12 cellular contexts compared by ENCODE assay signal in the genomic region with DNA sequence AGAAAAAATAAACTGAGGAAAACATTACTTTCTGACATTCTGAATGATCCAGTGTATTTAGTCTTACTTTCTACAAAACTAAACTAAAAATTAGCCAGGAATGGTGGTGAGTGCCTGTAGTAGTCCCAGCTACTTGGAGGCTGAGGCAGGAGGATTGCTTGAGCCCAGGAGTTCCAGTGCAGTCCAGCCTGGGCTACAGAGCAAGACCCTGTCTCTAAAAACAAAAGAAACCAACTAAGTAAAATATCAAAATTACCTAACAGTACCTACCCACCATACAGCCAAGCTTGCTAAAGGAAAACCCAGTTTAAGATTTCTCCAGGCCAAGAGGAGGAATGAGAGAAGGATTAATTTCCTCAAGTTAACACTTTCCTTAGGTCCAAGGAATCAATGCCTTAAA. TPM values are rescaled to one million over a fixed set of nuclear protein-coding genes. Genes with fewer than 3 reads are reported as not detected.
DNase-seq lines count a peak whose midpoint lies in the region; ATAC-seq, FAIRE-seq and TF ChIP-seq lines count a peak whose summit lies in the region.
"Had no signal": no experiment of that assay in that cellular context is flagged by ENCODE, and none has a peak within 500 bp of the region (broad histone marks: within the 10 kb centered on the region; RNA-seq: fewer than 3 reads in every experiment).

No MANE protein-coding gene starts in this region.

- H3K4me3 ChIP-seq in BE2C (ENCODE audit: low read depth, low read length) = peak overlapping the region; percentile 98
- peak overlapping the region; percentile 84 for H3K4me3 ChIP-seq in GM23338
- peak overlapping the region in 2 of 3 experiments; percentile 1 to 50 for H3K4me3 ChIP-seq in keratinocyte (ENCODE audit: control insufficient read depth in 2 of 3, extremely low read depth in 1 of 3, insufficient read depth in 2 of 3, low read depth in 1 of 3, low read length in 3 of 3)
- H3K4me3 ChIP-seq in lower lobe of right lung = no peak overlapping the region
- H3K4me3 ChIP-seq: thoracic aorta had no signal

- no peaks in the 10 kb centered on the region for H3K9me2 ChIP-seq in GM23338 (ENCODE audit: insufficient read depth)

- FAIRE-seq in keratinocyte (lab: Jason Lieb, UNC) = no peak

- H3K4me2 ChIP-seq in GM23338 = peak overlapping the region; percentile 94
- H3K4me2 ChIP-seq in keratinocyte (ENCODE audit: control insufficient read depth, extremely low read depth, insufficient read depth, low read depth, low read length) = peak overlapping the region; percentile 77

- POLR2A ChIA-PET in activated CD4-positive, alpha-beta memory T cell treated with anti-CD3 and anti-CD28 coated beads, Interleukin-2, amount 10 ng/mL, durations not matched to agents 7 days and 5 days (lab: Charles Lee) = interaction anchor here (0.6 to 9.0 kb wide), 4 partner anchors 18 to 208 kb away, joined by 3 to 275 read pairs (median 60); partner anchors contain the start of genes MARS2, MOB4 and SF3B1

- 0 out of 2 replicates have a peak overlapping the region, but pooled peaks have one; percentile 92 for H3K27ac Mint-ChIP-seq in GM23338
- peak overlapping the region; percentile 97 for H3K27ac Mint-ChIP-seq in activated CD4-positive, alpha-beta memory T cell treated with anti-CD3 and anti-CD28 coated beads, Interleukin-2, amount 10 ng/mL, durations not matched to agents 7 days and 5 days

- intact Hi-C loops in lower lobe of right lung (cut with DNase I) = no loop called here

- peak overlapping the region; percentile 96 for H3K4me3 Mint-ChIP-seq in GM23338
- H3K4me3 Mint-ChIP-seq in activated CD4-positive, alpha-beta memory T cell treated with anti-CD3 and anti-CD28 coated beads, Interleukin-2, amount 10 ng/mL, durations not matched to agents 7 days and 5 days = peak overlapping the region; percentile 92

- H3K9ac ChIP-seq in keratinocyte (ENCODE audit: control insufficient read depth, extremely low read depth, insufficient read depth, low read length) = no peak overlapping the region

- CTCF ChIA-PET in activated CD4-positive, alpha-beta memory T cell treated with anti-CD3 and anti-CD28 coated beads, Interleukin-2, amount 10 ng/mL, durations not matched to agents 7 days and 5 days (lab: Charles Lee) = interaction anchor here (0.6 kb wide), 1 partner anchor 230 kb away, joined by 4 read pairs; no protein-coding TSS in a partner anchor

- no peak overlapping the region for H2AFZ ChIP-seq in GM23338
- no peak overlapping the region for H2AFZ ChIP-seq in keratinocyte (ENCODE audit: control insufficient read depth, low read length)

- H3K36me3 ChIP-seq in BE2C = peaks cover 86% of the 10 kb centered on the region
- H3K36me3 ChIP-seq in GM23338 (ENCODE audit: insufficient read depth) = peaks cover 71% of the 10 kb centered on the region
- H3K36me3 ChIP-seq in keratinocyte (ENCODE audit: control insufficient read depth in 2 of 2, extremely low read depth in 1 of 2, insufficient read depth in 2 of 2, low read length in 2 of 2) = peaks cover 27 to 31% of the 10 kb centered on the region in 2 experiments
- peaks cover 62% of the 10 kb centered on the region for H3K36me3 ChIP-seq in lower lobe of right lung

- H3K27me3 Mint-ChIP-seq in GM23338 (ENCODE audit: insufficient read depth, low read depth, poor library complexity) = peaks cover 6% of the 10 kb centered on the region
- H3K27me3 Mint-ChIP-seq in activated CD4-positive, alpha-beta memory T cell treated with anti-CD3 and anti-CD28 coated beads, Interleukin-2, amount 10 ng/mL, durations not matched to agents 7 days and 5 days = no peaks in the 10 kb centered on the region

- H3K4me1 Mint-ChIP-seq in GM23338 = peaks cover 34% of the 10 kb centered on the region
- H3K4me1 Mint-ChIP-seq in activated CD4-positive, alpha-beta memory T cell treated with anti-CD3 and anti-CD28 coated beads, Interleukin-2, amount 10 ng/mL, durations not matched to agents 7 days and 5 days = peaks cover 53% of the 10 kb centered on the region

- peaks cover 9% of the 10 kb centered on the region; the same call in 2 of the 3 replicates for H3K9me3 Mint-ChIP-seq in GM23338
- H3K9me3 Mint-ChIP-seq in activated CD4-positive, alpha-beta memory T cell treated with anti-CD3 and anti-CD28 coated beads, Interleukin-2, amount 10 ng/mL, durations not matched to agents 7 days and 5 days = no peaks in the 10 kb centered on the region

- H3K9me1 ChIP-seq in keratinocyte (ENCODE audit: control insufficient read depth, extremely low read depth, insufficient read depth, low read length) = no peaks in the 10 kb centered on the region

- DNase-seq in BE2C (no peak), GM23338 (ENCODE audit: low spot score) (no peak), keratinocyte (ENCODE audit: low read depth, low spot score) (no peak), lower lobe of right lung (no peak), KBM-7 (no peak), putamen (ENCODE audit: low spot score) (no peak)
- no peak for DNase-seq in activated CD4-positive, alpha-beta memory T cell treated with anti-CD3 and anti-CD28 coated beads, Interleukin-2, amount 10 ng/mL, durations not matched to agents 7 days and 5 days
- DNase-seq: activated gamma-delta T cell treated with Interleukin-2 at 50 U/mL for 16 hours; NCI-H524; stimulated activated CD4-positive, alpha-beta T cell treated with anti-CD3 and anti-CD28 coated beads, Interleukin-2, amount 100 ng/mL, for 48 hours had no signal

- peak overlapping the region; percentile 4 for H3K27ac ChIP-seq in GM23338 (ENCODE audit: low read depth)
- no peak overlapping the region for H3K27ac ChIP-seq in keratinocyte (ENCODE audit: control insufficient read depth, insufficient read depth, low read length)
- H3K27ac ChIP-seq in lower lobe of right lung = no peak overlapping the region
- H3K27ac ChIP-seq: thoracic aorta had no signal

- H3K79me2 ChIP-seq in GM23338 (replicated peaks; ENCODE audit: insufficient read depth) (peaks cover 82% of the 10 kb centered on the region), keratinocyte (ENCODE audit: control insufficient read depth, insufficient read depth, low read length) (peaks cover 76% of the 10 kb centered on the region)

- dilution Hi-C loops in keratinocyte (cut with MboI; ENCODE audit: extremely low pct_ligation_motif_present, low sequenced_read_pairs) = no loop called here

- in situ Hi-C loops in KBM-7 (cut with MboI; ENCODE audit: low pct_unique_long_range_greater_than_20kb, low sequenced_read_pairs) = no loop called here

- no peaks in the 10 kb centered on the region for H3K4me1 ChIP-seq in BE2C
- peaks cover 26% of the 10 kb centered on the region for H3K4me1 ChIP-seq in GM23338 (ENCODE audit: insufficient read depth)
- peaks cover 26% of the 10 kb centered on the region for H3K4me1 ChIP-seq in keratinocyte (ENCODE audit: control insufficient read depth, extremely low read depth, insufficient read depth, low read length)
- peaks cover 40% of the 10 kb centered on the region for H3K4me1 ChIP-seq in lower lobe of right lung

- H3K9me3 ChIP-seq in BE2C (no peaks in the 10 kb centered on the region), keratinocyte (ENCODE audit: control insufficient read depth, low read depth, low read length) (no peaks in the 10 kb centered on the region), lower lobe of right lung (no peaks in the 10 kb centered on the region)
- H3K9me3 ChIP-seq: thoracic aorta had no signal

- H4K20me1 ChIP-seq in GM23338 (replicated peaks; ENCODE audit: insufficient read depth) = peaks cover 56% of the 10 kb centered on the region
- peaks cover 9% of the 10 kb centered on the region for H4K20me1 ChIP-seq in keratinocyte (ENCODE audit: control insufficient read depth, extremely low read depth, insufficient read depth, low read length)

- ATAC-seq in GM23338 (no peak), lower lobe of right lung (no peak), HG03196 (IDR thresholded peaks at IDR 0.05; ENCODE audit: unreplicated experiment) (no peak)

- H3F3A ChIP-seq in GM23338 (replicated peaks; ENCODE audit: low read depth) = peaks cover 43% of the 10 kb centered on the region

- TF ChIP-seq CTCF in BE2C (IDR thresholded peaks at IDR 0.05; ENCODE audit: low read depth, low read length) (no peak), GM23338 (conservative IDR thresholded peaks at IDR 0.05; ENCODE audit: low read depth in 2 of 2) (no peak), keratinocyte (optimal IDR thresholded peaks at IDR 0.05 in 1 of 3, IDR thresholded peaks at IDR 0.05 in 1 of 3, conservative IDR thresholded peaks at IDR 0.05 in 1 of 3; ENCODE audit: extremely low read depth in 1 of 3, insufficient read depth in 2 of 3, low read length in 3 of 3) (no peak), lower lobe of right lung (IDR thresholded peaks at IDR 0.05) (no peak)

- H3K27me3 ChIP-seq in BE2C = no peaks in the 10 kb centered on the region
- H3K27me3 ChIP-seq in GM23338 (ENCODE audit: insufficient read depth) = no peaks in the 10 kb centered on the region
- no peaks in the 10 kb centered on the region for H3K27me3 ChIP-seq in keratinocyte (ENCODE audit: control insufficient read depth, extremely low read depth, insufficient read depth, low read length)
- no peaks in the 10 kb centered on the region for H3K27me3 ChIP-seq in lower lobe of right lung (ENCODE audit: low read depth)

- H3K36me3 Mint-ChIP-seq in GM23338 (ENCODE audit: low read depth) = peaks cover 90% of the 10 kb centered on the region
- H3K36me3 Mint-ChIP-seq in activated CD4-positive, alpha-beta memory T cell treated with anti-CD3 and anti-CD28 coated beads, Interleukin-2, amount 10 ng/mL, durations not matched to agents 7 days and 5 days (ENCODE audit: low read depth) = peaks cover 60% of the 10 kb centered on the region

RNA-seq across cellular contexts. Expression of gene HSPD1, which starts 2.9 kb away (rescaled TPM):
- polyA plus RNA-seq in BE2C (2012; ENCODE audit: insufficient read depth, insufficient read length, low read depth) = 331 TPM
- 870 and 880 TPM in 2 replicates for total RNA-seq in GM23338 (2014; rRNA removed; shearing (Covaris generic))
- polyA plus RNA-seq in GM23338 (2016; fragmentation: Nextera tagmentation; extraction: Ambion mirVana) = 944 and 1,188 TPM in 2 replicates
- total RNA-seq in activated CD4-positive, alpha-beta memory T cell treated with anti-CD3 and anti-CD28 coated beads, Interleukin-2, amount 10 ng/mL, durations not matched to agents 7 days and 5 days = 100 to 1,000 TPM; 227 to 229 TPM
- 176 to 405 TPM (median 245 TPM) in 3 replicates for polyA plus RNA-seq in keratinocyte
- polyA plus RNA-seq in keratinocyte (2011; ENCODE audit: low read depth) = 626 TPM
- polyA plus RNA-seq in keratinocyte (2011; cell fraction: cytosol; rRNA removed) = 166 and 305 TPM in 2 replicates
- polyA plus RNA-seq in keratinocyte (2011; cell fraction: nucleus; rRNA removed) = 205 and 263 TPM in 2 replicates
- polyA plus RNA-seq in keratinocyte (2012; ENCODE audit: low replicate concordance) = 223 and 301 TPM in 2 replicates
- polyA minus RNA-seq in keratinocyte = 109 to 351 TPM (median 167 TPM) in 3 replicates
- 164 TPM for polyA minus RNA-seq in keratinocyte (2011; cell fraction: cytosol; rRNA and poly(A)+ RNA removed)
- polyA minus RNA-seq in keratinocyte (2011; cell fraction: nucleus; rRNA and poly(A)+ RNA removed) = 96.3 and 152 TPM in 2 replicates
- total RNA-seq in lower lobe of right lung = 150 TPM

RNA-seq across cellular contexts. Expression of gene HSPE1, which starts 3.5 kb away (rescaled TPM):
- 441 TPM for polyA plus RNA-seq in BE2C (2012; ENCODE audit: insufficient read depth, insufficient read length, low read depth)
- 286 and 328 TPM in 2 replicates for total RNA-seq in GM23338 (2014; rRNA removed; shearing (Covaris generic))
- polyA plus RNA-seq in GM23338 (2016; fragmentation: Nextera tagmentation; extraction: Ambion mirVana) = 1,493 and 1,529 TPM in 2 replicates
- total RNA-seq in activated CD4-positive, alpha-beta memory T cell treated with anti-CD3 and anti-CD28 coated beads, Interleukin-2, amount 10 ng/mL, durations not matched to agents 7 days and 5 days = 10 to 100 TPM; 85.9 to 92.6 TPM
- 105 to 277 TPM (median 209 TPM) in 3 replicates for polyA plus RNA-seq in keratinocyte
- polyA plus RNA-seq in keratinocyte (2011; ENCODE audit: low read depth) = 68.0 TPM
- polyA plus RNA-seq in keratinocyte (2011; cell fraction: cytosol; rRNA removed) = 105 and 135 TPM in 2 replicates
- polyA plus RNA-seq in keratinocyte (2011; cell fraction: nucleus; rRNA removed) = 32.2 and 103 TPM in 2 replicates
- 185 and 287 TPM in 2 replicates for polyA plus RNA-seq in keratinocyte (2012; ENCODE audit: low replicate concordance)
- 0.66 to 60.1 TPM (median 11.7 TPM) in 3 replicates for polyA minus RNA-seq in keratinocyte
- 28.0 TPM for polyA minus RNA-seq in keratinocyte (2011; cell fraction: cytosol; rRNA and poly(A)+ RNA removed)
- 10.1 and 15.7 TPM in 2 replicates for polyA minus RNA-seq in keratinocyte (2011; cell fraction: nucleus; rRNA and poly(A)+ RNA removed)
- total RNA-seq in lower lobe of right lung = 65.3 TPM

RNA-seq across cellular contexts. Expression of gene MOB4, which starts 19.2 kb away (rescaled TPM):
- polyA plus RNA-seq in BE2C (2012; ENCODE audit: insufficient read depth, insufficient read length, low read depth) = 66.7 TPM
- 68.2 and 101 TPM in 2 replicates for total RNA-seq in GM23338 (2014; rRNA removed; shearing (Covaris generic))
- polyA plus RNA-seq in GM23338 (2016; fragmentation: Nextera tagmentation; extraction: Ambion mirVana) = 87.0 and 88.6 TPM in 2 replicates
- 10 to 100 TPM; 23.5 to 24.8 TPM for total RNA-seq in activated CD4-positive, alpha-beta memory T cell treated with anti-CD3 and anti-CD28 coated beads, Interleukin-2, amount 10 ng/mL, durations not matched to agents 7 days and 5 days
- 25.9 to 53.6 TPM (median 37.6 TPM) in 3 replicates for polyA plus RNA-seq in keratinocyte
- 15.7 TPM for polyA plus RNA-seq in keratinocyte (2011; ENCODE audit: low read depth)
- polyA plus RNA-seq in keratinocyte (2011; cell fraction: cytosol; rRNA removed) = 29.8 and 58.2 TPM in 2 replicates
- 20.3 and 39.2 TPM in 2 replicates for polyA plus RNA-seq in keratinocyte (2011; cell fraction: nucleus; rRNA removed)
- polyA plus RNA-seq in keratinocyte (2012; ENCODE audit: low replicate concordance) = 33.7 and 34.7 TPM in 2 replicates
- polyA minus RNA-seq in keratinocyte = 7.6 to 36.5 TPM (median 11.0 TPM) in 3 replicates
- polyA minus RNA-seq in keratinocyte (2011; cell fraction: cytosol; rRNA and poly(A)+ RNA removed) = 16.9 TPM
- polyA minus RNA-seq in keratinocyte (2011; cell fraction: nucleus; rRNA and poly(A)+ RNA removed) = 7.9 and 18.5 TPM in 2 replicates
- 21.3 TPM for total RNA-seq in lower lobe of right lung

RNA-seq across cellular contexts. Expression of gene COQ10B, which starts 43.3 kb away (rescaled TPM):
- 21.5 TPM for polyA plus RNA-seq in BE2C (2012; ENCODE audit: insufficient read depth, insufficient read length, low read depth)
- 27.6 and 30.5 TPM in 2 replicates for total RNA-seq in GM23338 (2014; rRNA removed; shearing (Covaris generic))
- 23.2 and 26.1 TPM in 2 replicates for polyA plus RNA-seq in GM23338 (2016; fragmentation: Nextera tagmentation; extraction: Ambion mirVana)
- total RNA-seq in activated CD4-positive, alpha-beta memory T cell treated with anti-CD3 and anti-CD28 coated beads, Interleukin-2, amount 10 ng/mL, durations not matched to agents 7 days and 5 days = 10 to 100 TPM; 22.2 to 24.4 TPM
- polyA plus RNA-seq in keratinocyte = 5.2 to 8.8 TPM (median 5.8 TPM) in 3 replicates
- polyA plus RNA-seq in keratinocyte (2011; ENCODE audit: low read depth) = 15.3 TPM
- 6.2 and 8.3 TPM in 2 replicates for polyA plus RNA-seq in keratinocyte (2011; cell fraction: cytosol; rRNA removed)
- 7.0 and 8.3 TPM in 2 replicates for polyA plus RNA-seq in keratinocyte (2011; cell fraction: nucleus; rRNA removed)
- 18.5 and 31.2 TPM in 2 replicates for polyA plus RNA-seq in keratinocyte (2012; ENCODE audit: low replicate concordance)
- 1.5 to 6.3 TPM (median 3.3 TPM) in 3 replicates for polyA minus RNA-seq in keratinocyte
- 4.8 TPM for polyA minus RNA-seq in keratinocyte (2011; cell fraction: cytosol; rRNA and poly(A)+ RNA removed)
- polyA minus RNA-seq in keratinocyte (2011; cell fraction: nucleus; rRNA and poly(A)+ RNA removed) = 5.9 and 6.3 TPM in 2 replicates
- total RNA-seq in lower lobe of right lung = 24.3 TPM
